ENCODE assay signal across 5 cellular contexts in genomic region chr17:78911539-78911938, GRCh38. TPM values are rescaled to one million over a fixed set of nuclear protein-coding genes. Genes with fewer than 3 reads are reported as not detected.
"Had no signal": no experiment of that assay in that cellular context is flagged by ENCODE, and none has a peak within 500 bp of the region (broad histone marks: within the 10 kb centered on the region; RNA-seq: fewer than 3 reads in every experiment).

No MANE protein-coding gene starts in this region.

RNA-seq across cellular contexts. Expression of gene CEP295NL, which starts 8.5 kb away (rescaled TPM):
- total RNA-seq: activated CD4-positive, alpha-beta memory T cell treated with anti-CD3 and anti-CD28 coated beads for 36 hours; activated naive CD4-positive, alpha-beta T cell treated with anti-CD3 and anti-CD28 coated beads for 36 hours; activated T-cell treated with anti-CD3 and anti-CD28 coated beads, Interleukin-2, amount 50 U/mL, for 4 hours; activated T-helper 1 cell treated with anti-CD3 and anti-CD28 coated beads, Interleukin-12 subunit alpha, Interleukin-12 subunit beta, Interleukin-2, Interleukin-4 antibody, amounts not matched to agents 30 ng/mL and 10 ng/mL and 1 ng/mL, durations not matched to agents 14 hours and 24 hours and 36 hours; OCI-LY7 had no signal
